In the genomic region with DNA sequence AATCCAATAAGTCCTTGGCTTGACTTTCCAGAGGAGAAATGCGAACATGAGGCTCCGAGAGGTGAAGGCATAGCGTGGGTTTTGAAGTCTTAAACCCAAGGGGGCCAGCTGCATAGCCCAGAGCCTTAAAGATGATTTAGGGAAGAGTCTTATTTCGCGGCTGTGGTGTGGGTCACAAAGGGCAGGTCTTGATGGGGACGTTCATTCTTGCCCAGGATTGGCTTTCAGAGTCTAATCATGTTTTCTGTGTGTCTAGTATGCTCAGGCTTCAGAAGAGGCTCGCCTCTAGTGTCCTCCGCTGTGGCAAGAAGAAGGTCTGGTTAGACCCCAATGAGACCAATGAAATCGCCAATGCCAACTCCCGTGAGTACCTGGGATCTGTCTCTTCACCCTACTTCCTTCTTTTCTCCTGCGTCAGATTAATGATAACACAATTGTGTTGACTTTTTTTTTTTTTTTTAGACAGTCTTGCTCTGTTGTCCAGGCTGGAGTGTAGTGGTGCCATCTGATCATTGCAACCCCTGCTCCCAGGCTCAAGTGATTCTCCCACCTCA, we compare ENCODE assay signal across 9 cellular contexts. TPM values are rescaled to one million over a fixed set of nuclear protein-coding genes. Genes with fewer than 3 reads are reported as not detected.
DNase-seq lines count a peak whose midpoint lies in the region; ATAC-seq and TF ChIP-seq lines count a peak whose summit lies in the region.
"Had no signal": no experiment of that assay in that cellular context is flagged by ENCODE, and none has a peak within 500 bp of the region (broad histone marks: within the 10 kb centered on the region; RNA-seq: fewer than 3 reads in every experiment).

No MANE protein-coding gene starts in this region.

- no peaks in the 10 kb centered on the region for H3K27me3 Mint-ChIP-seq in activated CD4-positive, alpha-beta memory T cell treated with anti-CD3 and anti-CD28 coated beads for 36 hours

- H3K4me3 Mint-ChIP-seq in activated CD4-positive, alpha-beta memory T cell treated with anti-CD3 and anti-CD28 coated beads for 36 hours: peak overlapping the region; percentile 95

- ATAC-seq in left lobe of liver: no peak

- DNase-seq in DMS53 (lab: John Stamatoyannopoulos, UW) (peak; percentile 26), DMS53 treated with DMSO at 0.1 percent for 48 hours (lab: John Stamatoyannopoulos, UW; ENCODE audit: unreplicated experiment) (no peak), stomach (no peak), left lobe of liver (ENCODE audit: low spot score) (no peak), EL (no peak), NCI-H2196 (lab: John Stamatoyannopoulos, UW; ENCODE audit: unreplicated experiment) (no peak)
- DNase-seq in activated CD4-positive, alpha-beta memory T cell treated with anti-CD3 and anti-CD28 coated beads for 36 hours: peak; percentile 23

- H3K9ac ChIP-seq in iPS-15b (ENCODE audit: low read depth, low read length): peak overlapping the region; percentile 100

- POLR2A ChIA-PET in activated CD4-positive, alpha-beta memory T cell treated with anti-CD3 and anti-CD28 coated beads for 36 hours (lab: Charles Lee): interaction anchor here (1.0 to 1.3 kb wide), 2 partner anchors 10 to 250 kb away, joined by 4 to 5 read pairs; partner anchors contain the start of gene MED1

- CTCF ChIA-PET in activated CD4-positive, alpha-beta memory T cell treated with anti-CD3 and anti-CD28 coated beads for 36 hours (lab: Charles Lee): interaction anchor here (1.7 to 14.9 kb wide), 2 partner anchors 36 to 39 kb away, joined by 5 to 580 read pairs; no protein-coding TSS in a partner anchor

- H3K27ac Mint-ChIP-seq in activated CD4-positive, alpha-beta memory T cell treated with anti-CD3 and anti-CD28 coated beads for 36 hours: peak overlapping the region; percentile 97

- H3K9me3 Mint-ChIP-seq in activated CD4-positive, alpha-beta memory T cell treated with anti-CD3 and anti-CD28 coated beads for 36 hours: no peaks in the 10 kb centered on the region

- peaks cover 37% of the 10 kb centered on the region for H3K36me3 ChIP-seq in iPS-15b (ENCODE audit: control insufficient read depth, insufficient read depth, low read length)
- peaks cover 40 to 43% (median 41%) of the 10 kb centered on the region in 4 donors for H3K36me3 ChIP-seq in stomach

- H3K4me1 Mint-ChIP-seq in activated CD4-positive, alpha-beta memory T cell treated with anti-CD3 and anti-CD28 coated beads for 36 hours (ENCODE audit: low read depth): peaks cover 49% of the 10 kb centered on the region

- WGBS in stomach, 5 donors: 16 to 37% (median 27%) methylated on average over 11 of the region's 11 CpGs

- H3K4me1 ChIP-seq in iPS-15b (ENCODE audit: control insufficient read depth, insufficient read depth, low read length) (peaks cover 8% of the 10 kb centered on the region), stomach (peaks cover 32 to 61% (median 49%) of the 10 kb centered on the region in 4 donors)

- intact Hi-C loops in activated CD4-positive, alpha-beta memory T cell treated with anti-CD3 and anti-CD28 coated beads for 36 hours (cut with micrococcal nuclease): loop anchor here (1.0 kb wide), 1 partner anchor 203 kb away; no protein-coding TSS in a partner anchor
- intact Hi-C loops in stomach (cut with DNase I; ENCODE audit: low total_unique reads): no loop called here

- no peaks in the 10 kb centered on the region for H3K27me3 ChIP-seq in iPS-15b (ENCODE audit: control insufficient read depth, insufficient read depth, low read length)
- no peaks in the 10 kb centered on the region for H3K27me3 ChIP-seq in stomach

- no peaks in the 10 kb centered on the region for H3K9me3 ChIP-seq in iPS-15b (ENCODE audit: control insufficient read depth, insufficient read depth, low read length)
- no peaks in the 10 kb centered on the region for H3K9me3 ChIP-seq in stomach

- H3K36me3 Mint-ChIP-seq in activated CD4-positive, alpha-beta memory T cell treated with anti-CD3 and anti-CD28 coated beads for 36 hours: peaks cover 47% of the 10 kb centered on the region

- TF ChIP-seq EP300 in stomach (IDR thresholded peaks at IDR 0.05): no peak

- H3K27ac ChIP-seq in stomach: peak overlapping the region in 4 of 5 donors; percentile 94 to 97 (median 96)

- no peak for TF ChIP-seq CTCF in stomach (IDR thresholded peaks at IDR 0.05)

- TF ChIP-seq POLR2A in stomach (IDR thresholded peaks at IDR 0.05): no peak

- peak overlapping the region; percentile 83 for H3K4me3 ChIP-seq in iPS-15b (ENCODE audit: low read depth, low read length)
- peak overlapping the region; percentile 82 to 92 (median 87) for H3K4me3 ChIP-seq in stomach

RNA-seq across cellular contexts. Expression of gene RPL19, which starts 1.0 kb away (rescaled TPM):
- total RNA-seq in activated CD4-positive, alpha-beta memory T cell treated with anti-CD3 and anti-CD28 coated beads for 36 hours: 1,000 to 10,000 TPM; 2,624 to 2,689 TPM
- total RNA-seq in stomach: 1,000 to 10,000 TPM; 1,114 to 2,498 (median 1,672) TPM
- polyA plus RNA-seq in stomach: 1,000 to 10,000 TPM; 3,254 to 4,546 (median 3,773) TPM
- total RNA-seq in left lobe of liver: 484 TPM

RNA-seq across cellular contexts. Expression of gene CACNB1, which starts 3.6 kb away (rescaled TPM):
- total RNA-seq in activated CD4-positive, alpha-beta memory T cell treated with anti-CD3 and anti-CD28 coated beads for 36 hours: 10 to 100 TPM; 13.6 to 14.1 TPM
- total RNA-seq in stomach (10 to 100 TPM in 2 of 5 donors, 1 to 10 TPM in 3; 4.2 to 57.2 (median 8.9) TPM), left lobe of liver (0.40 TPM)
- 1 to 10 TPM; 2.4 to 2.7 (median 2.7) TPM for polyA plus RNA-seq in stomach

RNA-seq across cellular contexts. Expression of gene STAC2, which starts 24.7 kb away (rescaled TPM):
- total RNA-seq in activated CD4-positive, alpha-beta memory T cell treated with anti-CD3 and anti-CD28 coated beads for 36 hours: not detected
- under 1 TPM in 1 of 5 donors, not detected in 4; under 0.01 TPM for total RNA-seq in stomach
- under 1 TPM in 2 of 3 donors, not detected in 1; 0.15 to 0.20 TPM for polyA plus RNA-seq in stomach
- not detected for total RNA-seq in left lobe of liver

RNA-seq across cellular contexts. Expression of gene ARL5C, which starts 35.1 kb away (rescaled TPM):
- not detected for total RNA-seq in activated CD4-positive, alpha-beta memory T cell treated with anti-CD3 and anti-CD28 coated beads for 36 hours
- not detected for total RNA-seq in stomach
- polyA plus RNA-seq in stomach: not detected
- total RNA-seq in left lobe of liver: not detected
- total RNA-seq: LHCN-M2 had no signal

RNA-seq across cellular contexts. Expression of gene PLXDC1, which starts 49.6 kb away (rescaled TPM):
- total RNA-seq in activated CD4-positive, alpha-beta memory T cell treated with anti-CD3 and anti-CD28 coated beads for 36 hours: 1 to 10 TPM; 1.2 to 2.2 TPM
- total RNA-seq in stomach (10 to 100 TPM in 2 of 5 donors, 1 to 10 TPM in 2, under 1 TPM in 1; 0.58 to 77.2 (median 8.4) TPM), left lobe of liver (0.50 TPM)
- polyA plus RNA-seq in stomach: 1 to 10 TPM; 1.7 to 4.6 (median 2.1) TPM

Comparison
In these comparisons a context has a peak if more than half of its experiments do, and no peak if none do; other contexts are left out.
1. DNase-seq: peak in DMS53 (single experiment) and activated CD4-positive, alpha-beta memory T cell treated with anti-CD3 and anti-CD28 coated beads for 36 hours (single experiment); none in DMS53 treated with DMSO at 0.1 percent for 48 hours (single experiment), stomach (single experiment), left lobe of liver (single experiment), EL (single experiment) and NCI-H2196 (single experiment).